In genomic region chr16:20255002-20255401, GRCh38 we compare ENCODE assay signal across 36 cellular contexts.
"Had no signal": no experiment of that assay in that cellular context is flagged by ENCODE, and none has a peak within 500 bp of the region (broad histone marks: within the 10 kb centered on the region; RNA-seq: fewer than 3 reads in every experiment).

No MANE protein-coding gene starts in this region.

- H3K36me3 ChIP-seq: MG63 had no signal

- H3K9me3 ChIP-seq: MG63 had no signal

- H3K27me3 ChIP-seq: MG63 had no signal

- DNase-seq: MG63, MM.1S, MV-4-11, NCI-H1048, NCI-H1092, NCI-H1092 treated with DMSO at 0.1 percent for 48 hours, NCI-H1105, NCI-H1105 treated with DMSO at 0.1 percent for 48 hours, NCI-H1417, NCI-H1417 treated with DMSO at 0.1 percent for 48 hours, NCI-H1436, NCI-H1436 treated with DMSO at 0.1 percent for 48 hours, NCI-H146, NCI-H1694, NCI-H1694 treated with DMSO at 0.1 percent for 48 hours, NCI-H187, NCI-H187 treated with DMSO at 0.1 percent for 48 hours, NCI-H1930, NCI-H2029, NCI-H2029 treated with DMSO at 0.1 percent for 48 hours, NCI-H2081, NCI-H2081 treated with DMSO at 0.1 percent for 48 hours, NCI-H2107, NCI-H2171, NCI-H2171 treated with DMSO at 0.1 percent for 48 hours, NCI-H2227 treated with DMSO at 0.1 percent for 48 hours, NCI-H226, NCI-H345, NCI-H446, NCI-H446 treated with DMSO at 0.1 percent for 48 hours, NCI-H510A, NCI-H510A treated with DMSO at 0.1 percent for 48 hours, NCI-H524, NCI-H524 treated with DMSO at 0.1 percent for 48 hours, NCI-H526, NCI-H526 treated with DMSO at 0.1 percent for 48 hours had no signal

- H3K4me3 ChIP-seq: MG63 had no signal
